1 cellular context compared by ENCODE assay signal in the genomic region with DNA sequence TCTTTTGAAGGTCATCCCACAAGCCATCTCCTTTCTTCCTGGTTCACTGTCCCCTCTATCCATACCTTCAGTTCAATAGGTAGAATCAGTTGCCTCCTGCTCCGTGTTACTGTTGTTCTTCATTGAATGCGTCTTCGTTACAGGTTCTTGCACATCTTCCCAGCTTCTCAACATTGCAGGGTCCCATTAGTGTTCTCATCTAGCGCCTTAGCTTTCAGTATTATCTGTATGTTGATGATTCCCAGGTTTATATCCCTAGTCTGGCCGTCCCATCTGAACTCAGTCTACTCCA.
TF ChIP-seq lines count a peak whose summit lies in the region.

No MANE protein-coding gene starts in this region.

TF ChIP-seq in H1, 55 proteins besides CTCF, POLR2A, EP300 and RAD21:
- TF ChIP-seq BACH1 (IDR thresholded peaks at IDR 0.05; ENCODE audit: low read length) (no peak), PHF8 (conservative IDR thresholded peaks at IDR 0.05; ENCODE audit: low read depth, low read length) (no peak), TCF12 (IDR thresholded peaks at IDR 0.05; ENCODE audit: low read depth, low read length) (no peak)
